In the genomic region with DNA sequence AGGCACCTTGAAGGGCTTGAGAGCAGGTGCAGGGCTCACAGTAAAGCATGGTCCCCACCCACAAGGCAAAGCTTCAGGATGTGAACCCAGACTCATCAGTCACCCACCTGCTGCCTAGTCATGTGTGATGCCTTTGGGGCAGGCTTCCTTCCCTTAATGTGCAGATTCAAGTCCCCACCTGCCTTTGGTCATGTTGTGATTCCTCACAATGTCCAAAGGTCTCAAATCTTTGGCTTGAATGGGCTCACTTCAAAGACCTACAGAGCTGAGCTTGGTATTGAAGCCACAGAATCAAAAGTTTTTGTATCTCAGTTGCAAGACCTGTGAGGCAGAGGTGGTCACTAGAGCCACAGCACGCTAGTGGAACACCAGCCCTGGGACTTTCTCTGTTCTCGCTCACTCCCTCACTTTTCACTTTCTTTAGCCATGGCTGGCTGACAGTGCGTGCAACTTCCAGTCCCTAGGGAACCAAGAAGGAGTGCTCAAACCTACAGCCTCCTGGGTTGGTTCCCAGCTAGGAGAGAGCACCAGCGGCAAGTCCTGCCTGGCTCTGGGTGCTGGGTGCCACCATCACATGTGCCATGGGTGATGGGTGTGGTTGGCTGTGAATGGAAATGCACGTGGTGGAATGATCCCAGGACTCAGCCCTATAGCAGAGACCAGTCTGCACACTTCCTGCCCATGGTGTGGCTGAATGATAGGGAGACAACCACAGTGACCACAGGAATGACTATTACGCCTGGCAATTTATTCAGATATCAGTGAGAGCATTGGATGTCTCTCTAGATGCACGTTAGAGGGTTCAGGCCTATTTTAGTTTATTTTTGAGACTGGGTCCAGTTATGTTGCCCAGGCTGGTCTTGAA, we compare ENCODE assay signal across 9 cellular contexts. TPM values are rescaled to one million over a fixed set of nuclear protein-coding genes. Genes with fewer than 3 reads are reported as not detected.
DNase-seq lines count a peak whose midpoint lies in the region; ATAC-seq and TF ChIP-seq lines count a peak whose summit lies in the region.
"Had no signal": no experiment of that assay in that cellular context is flagged by ENCODE, and none has a peak within 500 bp of the region (broad histone marks: within the 10 kb centered on the region; RNA-seq: fewer than 3 reads in every experiment).

No MANE protein-coding gene starts in this region.

- H3K23ac ChIP-seq in mesendoderm (ENCODE audit: low read length), result no peak overlapping the region

- H2AK5ac ChIP-seq in mesendoderm (ENCODE audit: low read length), result no peak overlapping the region

- TF ChIP-seq CTCF in GM10266 (IDR thresholded peaks at IDR 0.05; ENCODE audit: control insufficient read depth, insufficient read depth, low read depth, missing control alignments) (no peak), choroid plexus epithelial cell (conservative IDR thresholded peaks at IDR 0.05; ENCODE audit: low read depth, low read length) (no peak), ovary (IDR thresholded peaks at IDR 0.05) (no peak)

- H3K27ac ChIP-seq in ovary (no peak overlapping the region), mesendoderm (ENCODE audit: low read depth, low read length) (no peak overlapping the region)

- no peak overlapping the region for H3K9ac ChIP-seq in mesendoderm (ENCODE audit: low read length)

- no peak overlapping the region for H3K4ac ChIP-seq in mesendoderm (ENCODE audit: low read depth, low read length)

- H4K5ac ChIP-seq in mesendoderm (ENCODE audit: low read length), result no peak overlapping the region

- H2BK15ac ChIP-seq in mesendoderm (replicated peaks; ENCODE audit: low read depth), result no peak overlapping the region

- H3K4me1 Mint-ChIP-seq in activated CD4-positive, alpha-beta memory T cell treated with anti-CD3 and anti-CD28 coated beads, Interleukin-2, amount 10 ng/mL, durations not matched to agents 7 days and 5 days, result peaks cover 40% of the 10 kb centered on the region

- intact Hi-C loops in ovary (cut with DNase I), result no loop called here

- H3K4me1 ChIP-seq in ovary (ENCODE audit: insufficient read depth) (no peaks in the 10 kb centered on the region), mesendoderm (ENCODE audit: control insufficient read depth, low read depth, low read length) (no peaks in the 10 kb centered on the region)

- no peaks in the 10 kb centered on the region for H3K9me3 ChIP-seq in ovary

- no peak overlapping the region for H3K4me2 ChIP-seq in mesendoderm (ENCODE audit: low read length)

- H2BK120ac ChIP-seq in mesendoderm (ENCODE audit: low read depth, low read length), result no peak overlapping the region

- TF ChIP-seq EP300 in ovary (IDR thresholded peaks at IDR 0.05), result no peak

- CTCF ChIA-PET in activated CD4-positive, alpha-beta memory T cell treated with anti-CD3 and anti-CD28 coated beads, Interleukin-2, amount 10 ng/mL, durations not matched to agents 7 days and 5 days (lab: Charles Lee), result no interaction called here

- H3K27me3 ChIP-seq in ovary (no peaks in the 10 kb centered on the region), mesendoderm (ENCODE audit: insufficient read depth, low read length, poor library complexity) (no peaks in the 10 kb centered on the region)

- H3K27me3 Mint-ChIP-seq in activated CD4-positive, alpha-beta memory T cell treated with anti-CD3 and anti-CD28 coated beads, Interleukin-2, amount 10 ng/mL, durations not matched to agents 7 days and 5 days, result no peaks in the 10 kb centered on the region

- WGBS in ovary, 3 donors, result 84 to 92% (median 85%) methylated on average over 7 of the region's 7 CpGs
- WGBS in mesendoderm (ENCODE audit: extremely low coverage, insufficient coverage, low lambda C conversion rate), result no CpG with 5 or more reads among the region's 7 CpGs

- H3K4me3 ChIP-seq in choroid plexus epithelial cell (ENCODE audit: low read depth, low read length) (no peak overlapping the region), ovary (no peak overlapping the region), mesendoderm (ENCODE audit: low read length) (no peak overlapping the region)

- H3K36me3 ChIP-seq in ovary (no peaks in the 10 kb centered on the region), mesendoderm (ENCODE audit: control insufficient read depth, insufficient read depth, low read length) (no peaks in the 10 kb centered on the region)

- no peak overlapping the region for H3K27ac Mint-ChIP-seq in activated CD4-positive, alpha-beta memory T cell treated with anti-CD3 and anti-CD28 coated beads, Interleukin-2, amount 10 ng/mL, durations not matched to agents 7 days and 5 days

- no peak overlapping the region for H3K4me3 Mint-ChIP-seq in activated CD4-positive, alpha-beta memory T cell treated with anti-CD3 and anti-CD28 coated beads, Interleukin-2, amount 10 ng/mL, durations not matched to agents 7 days and 5 days

- no peak overlapping the region for H2BK5ac ChIP-seq in mesendoderm (ENCODE audit: low read length)

- H3K36me3 Mint-ChIP-seq in activated CD4-positive, alpha-beta memory T cell treated with anti-CD3 and anti-CD28 coated beads, Interleukin-2, amount 10 ng/mL, durations not matched to agents 7 days and 5 days (ENCODE audit: low read depth), result peaks cover 7% of the 10 kb centered on the region

- TF ChIP-seq POLR2A in ovary (IDR thresholded peaks at IDR 0.05), result no peak

- ATAC-seq in GM21390 (IDR thresholded peaks at IDR 0.05; ENCODE audit: unreplicated experiment) (peak; percentile 55), HG03378 (IDR thresholded peaks at IDR 0.05; ENCODE audit: unreplicated experiment) (peak; percentile 50)

- no peaks in the 10 kb centered on the region for H3K9me3 Mint-ChIP-seq in activated CD4-positive, alpha-beta memory T cell treated with anti-CD3 and anti-CD28 coated beads, Interleukin-2, amount 10 ng/mL, durations not matched to agents 7 days and 5 days

- H3K79me2 ChIP-seq in mesendoderm (ENCODE audit: control insufficient read depth, insufficient read depth, low read length), result no peaks in the 10 kb centered on the region

- no peak overlapping the region for H3K18ac ChIP-seq in mesendoderm (ENCODE audit: low read length)

- no peaks in the 10 kb centered on the region for H3K79me1 ChIP-seq in mesendoderm (ENCODE audit: low read length)

- H3K56ac ChIP-seq in mesendoderm (ENCODE audit: low read length), result no peak overlapping the region

- H4K8ac ChIP-seq in mesendoderm (ENCODE audit: low read depth, low read length), result no peak overlapping the region

- POLR2A ChIA-PET in activated CD4-positive, alpha-beta memory T cell treated with anti-CD3 and anti-CD28 coated beads, Interleukin-2, amount 10 ng/mL, durations not matched to agents 7 days and 5 days (lab: Charles Lee), result no interaction called here

- DNase-seq in GM10266 (ENCODE audit: extremely low spot score) (peak; percentile 38), choroid plexus epithelial cell (ENCODE audit: low read depth) (peak; percentile 31), NCI-H1436 treated with DMSO at 0.1 percent for 48 hours (lab: John Stamatoyannopoulos, UW) (no peak), ovary (no peak), mesendoderm (no peak)
- no peak for DNase-seq in activated CD4-positive, alpha-beta memory T cell treated with anti-CD3 and anti-CD28 coated beads, Interleukin-2, amount 10 ng/mL, durations not matched to agents 7 days and 5 days
- DNase-seq: NCI-H1694 had no signal

RNA-seq across cellular contexts. Expression of gene CLIC6, which starts 26.4 kb away (rescaled TPM):
- under 1 TPM in 1 of 2 experiments, not detected in 1; 0.08 TPM for total RNA-seq in activated CD4-positive, alpha-beta memory T cell treated with anti-CD3 and anti-CD28 coated beads, Interleukin-2, amount 10 ng/mL, durations not matched to agents 7 days and 5 days
- total RNA-seq in ovary, result 10 to 100 TPM in 2 of 7 donors, 1 to 10 TPM in 5; 1.0 to 12.2 (median 4.1) TPM
- polyA plus RNA-seq in ovary, result 1 to 10 TPM; 5.9 to 6.8 TPM
- polyA plus RNA-seq in mesendoderm (2013, experiment 1 of 2), result 0.32 TPM
- polyA plus RNA-seq in mesendoderm (2013, experiment 2 of 2), result 0.29 TPM

RNA-seq across cellular contexts. Expression of gene RCAN1, which starts 27.5 kb away (rescaled TPM):
- 1 to 10 TPM; 8.3 to 8.8 TPM for total RNA-seq in activated CD4-positive, alpha-beta memory T cell treated with anti-CD3 and anti-CD28 coated beads, Interleukin-2, amount 10 ng/mL, durations not matched to agents 7 days and 5 days
- 10 to 100 TPM in 4 of 7 donors, 1 to 10 TPM in 3; 8.7 to 13.3 (median 10.0) TPM for total RNA-seq in ovary
- polyA plus RNA-seq in ovary, result 10 to 100 TPM in 1 of 2 donors, 1 to 10 TPM in 1; 8.6 to 26.7 TPM
- 4.2 TPM for polyA plus RNA-seq in mesendoderm (2013, experiment 1 of 2)
- 3.9 TPM for polyA plus RNA-seq in mesendoderm (2013, experiment 2 of 2)

Comparison
In these comparisons a context has a peak if more than half of its experiments do, and no peak if none do; other contexts are left out.
1. DNase-seq: peak in GM10266 (single experiment) and choroid plexus epithelial cell (single experiment); none in NCI-H1436 treated with DMSO at 0.1 percent for 48 hours (single experiment), activated CD4-positive, alpha-beta memory T cell treated with anti-CD3 and anti-CD28 coated beads, Interleukin-2, amount 10 ng/mL, durations not matched to agents 7 days and 5 days (single experiment), ovary (0 of 5) and mesendoderm (single experiment).